Comparison of ENCODE assay signal across 31 cellular contexts in the genomic region with DNA sequence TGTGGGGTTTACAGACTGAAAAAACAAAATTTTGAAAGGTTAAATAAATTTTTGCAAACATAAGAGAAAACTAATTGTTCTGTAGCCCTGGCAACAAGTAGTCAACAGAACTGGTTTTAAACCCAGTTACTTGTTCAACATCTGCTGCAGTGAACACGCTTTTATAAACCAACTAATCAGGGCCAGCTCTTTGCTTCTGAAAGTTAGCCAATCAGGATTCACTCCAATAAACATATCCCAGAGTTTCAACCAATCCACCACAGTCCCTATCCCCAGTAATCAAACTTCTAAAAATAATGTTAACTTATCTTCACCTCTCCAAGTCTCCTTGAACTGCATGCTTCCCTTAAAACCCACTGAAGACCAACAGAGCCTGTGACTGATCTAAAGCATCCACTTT.
"Had no signal": no experiment of that assay in that cellular context is flagged by ENCODE, and none has a peak within 500 bp of the region (broad histone marks: within the 10 kb centered on the region; RNA-seq: fewer than 3 reads in every experiment).

No MANE protein-coding gene starts in this region.

- H3K27ac Mint-ChIP-seq: activated CD4-positive, alpha-beta T cell treated with anti-CD3 and anti-CD28 coated beads, Interleukin-2, amount 10 ng/mL, durations not matched to agents 24 days and 14 days; activated CD8-positive, alpha-beta T cell treated with anti-CD3 and anti-CD28 coated beads for 36 hours; activated naive CD4-positive, alpha-beta T cell treated with anti-CD3 and anti-CD28 coated beads, Interleukin-2, amount 50 U/mL, for 24 hours; activated naive CD8-positive, alpha-beta T cell treated with anti-CD3 and anti-CD28 coated beads, Interleukin-2, amount 50 U/mL, for 24 hours; activated T-helper 17 cell treated with anti-CD3 and anti-CD28 coated beads, Interleukin-2, amount 50 U/mL, for 72 hours; nephron; progenitor cell of endocrine pancreas; stimulated activated effector memory CD8-positive, alpha-beta T cell treated with anti-CD3 and anti-CD28 coated beads, Interleukin-12 subunit alpha, Interleukin-12 subunit beta, amount 100 ng/mL, for 72 hours; stimulated activated naive CD8-positive, alpha-beta T cell treated with anti-CD3 and anti-CD28 coated beads, Interleukin-15, Interleukin-2, amounts not matched to agents 100 ng/mL and 50 ng/mL, for 24 hours; T-helper 17 cell had no signal

- H3K27ac ChIP-seq: body of pancreas, hepatocyte, left ventricle myocardium inferior, upper lobe of right lung, WERI-Rb-1 had no signal

- H3K9me3 Mint-ChIP-seq: activated naive CD4-positive, alpha-beta T cell treated with anti-CD3 and anti-CD28 coated beads, Interleukin-2, amount 50 U/mL, for 24 hours; nephron had no signal

- H3K36me3 ChIP-seq: esophagus muscularis mucosa, gastroesophageal sphincter, left ventricle myocardium inferior, sigmoid colon, upper lobe of right lung, WERI-Rb-1 had no signal

- DNase-seq: activated CD4-positive, alpha-beta T cell treated with anti-CD3 and anti-CD28 coated beads, Interleukin-2, amount 10 ng/mL, durations not matched to agents 24 days and 14 days; activated CD4-positive, CD25-positive, alpha-beta regulatory T cell treated with anti-CD3 and anti-CD28 coated beads, Interleukin-2, amount 50 U/mL, for 72 hours; activated CD8-positive, alpha-beta T cell treated with anti-CD3 and anti-CD28 coated beads for 36 hours; activated naive CD8-positive, alpha-beta T cell treated with anti-CD3 and anti-CD28 coated beads, Interleukin-2, amount 50 U/mL, for 24 hours; activated T-cell treated with anti-CD3 and anti-CD28 coated beads, Interleukin-2, amount 50 U/mL, for 4 hours; amygdala; body of pancreas; dermis blood vessel endothelial cell; effector CD4-positive, alpha-beta T cell; islet precursor cell; left ventricle myocardium inferior; mesendoderm; retina; sigmoid colon; small intestine; stimulated activated CD4-positive, alpha-beta T cell treated with anti-CD3 and anti-CD28 coated beads, Interleukin-4, amount 100 ng/mL, for 24 hours; T-helper 17 cell; T1000; upper lobe of right lung; WERI-Rb-1 had no signal

- H3K36me3 Mint-ChIP-seq: activated naive CD4-positive, alpha-beta T cell treated with anti-CD3 and anti-CD28 coated beads, Interleukin-2, amount 50 U/mL, for 24 hours; stimulated activated effector memory CD8-positive, alpha-beta T cell treated with anti-CD3 and anti-CD28 coated beads, Interleukin-12 subunit alpha, Interleukin-12 subunit beta, amount 100 ng/mL, for 72 hours had no signal

- FAIRE-seq: colon, small intestine had no signal

- H3K9me3 ChIP-seq: body of pancreas, esophagus muscularis mucosa, gastroesophageal sphincter, sigmoid colon, upper lobe of right lung had no signal

- H3K79me2 ChIP-seq: hepatocyte had no signal

- ATAC-seq: activated CD8-positive, alpha-beta T cell treated with anti-CD3 and anti-CD28 coated beads for 36 hours; activated naive CD8-positive, alpha-beta T cell treated with anti-CD3 and anti-CD28 coated beads, Interleukin-2, amount 50 U/mL, for 24 hours; activated T-cell treated with anti-CD3 and anti-CD28 coated beads, Interleukin-2, amount 50 U/mL, for 4 hours; activated T-helper 17 cell treated with anti-CD3 and anti-CD28 coated beads, Interleukin-2, amount 50 U/mL, for 72 hours; body of pancreas; gastroesophageal sphincter; stimulated activated effector memory CD8-positive, alpha-beta T cell treated with anti-CD3 and anti-CD28 coated beads, Interleukin-12 subunit alpha, Interleukin-12 subunit beta, amount 100 ng/mL, for 72 hours; T-helper 17 cell; upper lobe of right lung had no signal

- H2AFZ ChIP-seq: hepatocyte had no signal

- H3K4me1 Mint-ChIP-seq: activated CD4-positive, alpha-beta T cell treated with anti-CD3 and anti-CD28 coated beads, Interleukin-2, amount 10 ng/mL, durations not matched to agents 24 days and 14 days; activated naive CD4-positive, alpha-beta T cell treated with anti-CD3 and anti-CD28 coated beads, Interleukin-2, amount 50 U/mL, for 24 hours; activated naive CD8-positive, alpha-beta T cell treated with anti-CD3 and anti-CD28 coated beads, Interleukin-2, amount 50 U/mL, for 24 hours; activated T-helper 17 cell treated with anti-CD3 and anti-CD28 coated beads, Interleukin-2, amount 50 U/mL, for 72 hours; stimulated activated effector memory CD8-positive, alpha-beta T cell treated with anti-CD3 and anti-CD28 coated beads, Interleukin-12 subunit alpha, Interleukin-12 subunit beta, amount 100 ng/mL, for 72 hours; T-helper 17 cell had no signal

- H3K4me2 ChIP-seq: hepatocyte had no signal

- H3K27me3 ChIP-seq: body of pancreas, esophagus muscularis mucosa, gastroesophageal sphincter, hepatocyte, sigmoid colon, upper lobe of right lung had no signal

- H3K27me3 Mint-ChIP-seq: activated CD4-positive, alpha-beta T cell treated with anti-CD3 and anti-CD28 coated beads, Interleukin-2, amount 10 ng/mL, durations not matched to agents 24 days and 14 days; activated CD8-positive, alpha-beta T cell treated with anti-CD3 and anti-CD28 coated beads for 36 hours; activated naive CD4-positive, alpha-beta T cell treated with anti-CD3 and anti-CD28 coated beads, Interleukin-2, amount 50 U/mL, for 24 hours; activated naive CD8-positive, alpha-beta T cell treated with anti-CD3 and anti-CD28 coated beads, Interleukin-2, amount 50 U/mL, for 24 hours; activated T-helper 17 cell treated with anti-CD3 and anti-CD28 coated beads, Interleukin-2, amount 50 U/mL, for 72 hours; progenitor cell of endocrine pancreas; stimulated activated naive CD8-positive, alpha-beta T cell treated with anti-CD3 and anti-CD28 coated beads, Interleukin-15, Interleukin-2, amounts not matched to agents 100 ng/mL and 50 ng/mL, for 24 hours; T-helper 17 cell had no signal

- H3K4me3 ChIP-seq: body of pancreas, esophagus muscularis mucosa, gastroesophageal sphincter, hepatocyte, left ventricle myocardium inferior, lung, sigmoid colon, upper lobe of right lung had no signal

- H3K4me1 ChIP-seq: upper lobe of right lung had no signal

- H3K4me3 Mint-ChIP-seq: activated CD4-positive, alpha-beta T cell treated with anti-CD3 and anti-CD28 coated beads, Interleukin-2, amount 10 ng/mL, durations not matched to agents 24 days and 14 days; activated CD8-positive, alpha-beta T cell treated with anti-CD3 and anti-CD28 coated beads for 36 hours; activated naive CD4-positive, alpha-beta T cell treated with anti-CD3 and anti-CD28 coated beads, Interleukin-2, amount 50 U/mL, for 24 hours; activated naive CD8-positive, alpha-beta T cell treated with anti-CD3 and anti-CD28 coated beads, Interleukin-2, amount 50 U/mL, for 24 hours; activated T-cell treated with anti-CD3 and anti-CD28 coated beads, Interleukin-2, amount 50 U/mL, for 4 hours; activated T-helper 17 cell treated with anti-CD3 and anti-CD28 coated beads, Interleukin-2, amount 50 U/mL, for 72 hours; nephron; stimulated activated effector memory CD8-positive, alpha-beta T cell treated with anti-CD3 and anti-CD28 coated beads, Interleukin-12 subunit alpha, Interleukin-12 subunit beta, amount 100 ng/mL, for 72 hours; stimulated activated naive CD8-positive, alpha-beta T cell treated with anti-CD3 and anti-CD28 coated beads, Interleukin-15, Interleukin-2, amounts not matched to agents 100 ng/mL and 50 ng/mL, for 24 hours; T-helper 17 cell had no signal
